In genomic region chr9:98255064-98255577, GRCh38 we compare ENCODE assay signal across 8 cellular contexts. TPM values are rescaled to one million over a fixed set of nuclear protein-coding genes. Genes with fewer than 3 reads are reported as not detected.
DNase-seq lines count a peak whose midpoint lies in the region; ATAC-seq and TF ChIP-seq lines count a peak whose summit lies in the region.

No MANE protein-coding gene starts in this region.

- no peaks in the 10 kb centered on the region for H3K36me3 Mint-ChIP-seq in neural crest cell (ENCODE audit: low read depth)

- peak overlapping the region; percentile 89 for H3K4me3 ChIP-seq in GM12865 (ENCODE audit: low read depth, low read length)

- H3K27ac Mint-ChIP-seq in neural crest cell (ENCODE audit: unreplicated experiment) = no peak overlapping the region

- peaks cover 39% of the 10 kb centered on the region for H3K27me3 Mint-ChIP-seq in neural crest cell (ENCODE audit: low read depth)

- peak; percentile 70 for DNase-seq in A172 (ENCODE audit: low spot score)
- no peak for DNase-seq in GM12865 (ENCODE audit: low read depth)
- peak; percentile 48 for DNase-seq in SW480 (ENCODE audit: low spot score)
- DNase-seq in fibroblast of gingiva (ENCODE audit: low read depth) = peak; percentile 27
- no peak for DNase-seq in neural crest cell (ENCODE audit: low read depth, low spot score)
- no peak for DNase-seq in NCI-H2081 (lab: John Stamatoyannopoulos, UW)
- DNase-seq in iPS-NIHi11 (ENCODE audit: low spot score) = no peak

- H3K4me3 Mint-ChIP-seq in neural crest cell = peak overlapping the region; percentile 88

- no peak for TF ChIP-seq CTCF in GM12865 (IDR thresholded peaks at IDR 0.05; ENCODE audit: insufficient read depth, low read depth, low read length, missing control alignments)
- TF ChIP-seq CTCF in neural crest cell (conservative IDR thresholded peaks at IDR 0.05) = no peak

- ATAC-seq in HG02981 (IDR thresholded peaks at IDR 0.05; ENCODE audit: unreplicated experiment) = peak; percentile 25

- peaks cover 11% of the 10 kb centered on the region for H3K4me1 Mint-ChIP-seq in neural crest cell

- no peaks in the 10 kb centered on the region for H3K9me3 Mint-ChIP-seq in neural crest cell

RNA-seq across cellular contexts. Expression of gene TBC1D2, which starts 0.3 kb away (rescaled TPM):
- total RNA-seq in A172 (2014; rRNA removed; shearing (Covaris generic)) = 87.2 and 93.4 TPM in 2 replicates
- 2.2 and 2.4 TPM in 2 replicates for total RNA-seq in neural crest cell

Comparison
In these comparisons a context has a peak if more than half of its experiments do, and no peak if none do; other contexts are left out.
1. DNase-seq: peak in A172 (single experiment), SW480 (single experiment) and fibroblast of gingiva (single experiment); none in GM12865 (single experiment), neural crest cell (single experiment), NCI-H2081 (0 of 2) and iPS-NIHi11 (single experiment).
2. RNA of gene TBC1D2, which starts 0.3 kb away (total RNA-seq): 87.2 to 93.4 TPM in A172; 2.2 to 2.4 TPM in neural crest cell; every median in the first group is over 10 times any median in the second.